ENCODE assay signal across 2 cellular contexts in the genomic region with DNA sequence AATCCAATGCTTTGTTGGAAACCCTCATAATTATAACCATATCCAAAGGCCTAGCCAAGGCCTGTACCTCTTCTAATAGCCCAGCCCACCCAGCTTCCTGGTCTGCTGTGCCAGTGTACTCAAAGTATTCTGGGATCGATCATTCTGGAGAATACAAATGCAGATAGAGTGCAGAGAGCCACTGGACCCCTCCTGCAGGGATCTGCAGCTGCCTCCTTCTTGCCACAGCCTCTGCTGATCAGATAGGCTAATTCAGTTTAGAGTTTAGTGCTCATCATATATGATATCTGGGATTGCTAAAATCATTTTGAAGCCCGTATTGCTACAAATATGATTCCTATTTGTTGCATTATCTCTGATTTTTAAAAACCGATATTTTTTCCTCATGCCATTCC.
TF ChIP-seq lines count a peak whose summit lies in the region.

No MANE protein-coding gene starts in this region.

TF ChIP-seq in IMR-90, 13 proteins besides CTCF, POLR2A, EP300 and RAD21:
- TF ChIP-seq MAFK (IDR thresholded peaks at IDR 0.05; ENCODE audit: low read depth, low read length) (no peak), SMC3 (IDR thresholded peaks at IDR 0.05; ENCODE audit: low read depth, low read length) (no peak), MXI1 (IDR thresholded peaks at IDR 0.05; ENCODE audit: borderline replicate concordance, low read depth, low read length) (no peak), CHD1 (IDR thresholded peaks at IDR 0.05; ENCODE audit: low read depth, low read length) (no peak), MAZ (IDR thresholded peaks at IDR 0.05; ENCODE audit: borderline replicate concordance, low read depth, low read length) (no peak), NFE2L2 (IDR thresholded peaks at IDR 0.05; ENCODE audit: low read depth, low read length) (no peak), CEBPB (IDR thresholded peaks at IDR 0.05; ENCODE audit: low read depth, low read length) (no peak), RFX5 (IDR thresholded peaks at IDR 0.05; ENCODE audit: low read depth, low read length) (no peak), BHLHE40 (IDR thresholded peaks at IDR 0.05; ENCODE audit: low read depth, low read length) (no peak), FOS (IDR thresholded peaks at IDR 0.05; ENCODE audit: low read depth, low read length) (no peak), RCOR1 (IDR thresholded peaks at IDR 0.05; ENCODE audit: insufficient replicate concordance, low read length) (no peak)
- TF ChIP-seq, protein P1, sequence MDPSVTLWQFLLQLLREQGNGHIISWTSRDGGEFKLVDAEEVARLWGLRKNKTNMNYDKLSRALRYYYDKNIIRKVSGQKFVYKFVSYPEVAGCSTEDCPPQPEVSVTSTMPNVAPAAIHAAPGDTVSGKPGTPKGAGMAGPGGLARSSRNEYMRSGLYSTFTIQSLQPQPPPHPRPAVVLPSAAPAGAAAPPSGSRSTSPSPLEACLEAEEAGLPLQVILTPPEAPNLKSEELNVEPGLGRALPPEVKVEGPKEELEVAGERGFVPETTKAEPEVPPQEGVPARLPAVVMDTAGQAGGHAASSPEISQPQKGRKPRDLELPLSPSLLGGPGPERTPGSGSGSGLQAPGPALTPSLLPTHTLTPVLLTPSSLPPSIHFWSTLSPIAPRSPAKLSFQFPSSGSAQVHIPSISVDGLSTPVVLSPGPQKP (IDR thresholded peaks at IDR 0.05; ENCODE audit: borderline replicate concordance, low read depth, low read length), result no peak
- TF ChIP-seq, protein P2, sequence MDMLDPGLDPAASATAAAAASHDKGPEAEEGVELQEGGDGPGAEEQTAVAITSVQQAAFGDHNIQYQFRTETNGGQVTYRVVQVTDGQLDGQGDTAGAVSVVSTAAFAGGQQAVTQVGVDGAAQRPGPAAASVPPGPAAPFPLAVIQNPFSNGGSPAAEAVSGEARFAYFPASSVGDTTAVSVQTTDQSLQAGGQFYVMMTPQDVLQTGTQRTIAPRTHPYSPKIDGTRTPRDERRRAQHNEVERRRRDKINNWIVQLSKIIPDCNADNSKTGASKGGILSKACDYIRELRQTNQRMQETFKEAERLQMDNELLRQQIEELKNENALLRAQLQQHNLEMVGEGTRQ (IDR thresholded peaks at IDR 0.05; ENCODE audit: low read depth, low read length), result no peak

TF ChIP-seq in SK-N-SH treated with all-trans-retinoic acid at 6 μM for 48 hours, 23 proteins besides CTCF, POLR2A, EP300 and RAD21:
- TF ChIP-seq ARNTL (CRISPR knock-in tag; IDR thresholded peaks at IDR 0.05; ENCODE audit: borderline replicate concordance, low read depth) (no peak), ISL1 (CRISPR knock-in tag; IDR thresholded peaks at IDR 0.05) (no peak), CSDC2 (CRISPR knock-in tag; IDR thresholded peaks at IDR 0.05) (no peak), TCF4 (CRISPR knock-in tag; IDR thresholded peaks at IDR 0.05; ENCODE audit: borderline replicate concordance) (peak; percentile 75; the same call in 1 of the 2 replicates)
